In the genomic region with DNA sequence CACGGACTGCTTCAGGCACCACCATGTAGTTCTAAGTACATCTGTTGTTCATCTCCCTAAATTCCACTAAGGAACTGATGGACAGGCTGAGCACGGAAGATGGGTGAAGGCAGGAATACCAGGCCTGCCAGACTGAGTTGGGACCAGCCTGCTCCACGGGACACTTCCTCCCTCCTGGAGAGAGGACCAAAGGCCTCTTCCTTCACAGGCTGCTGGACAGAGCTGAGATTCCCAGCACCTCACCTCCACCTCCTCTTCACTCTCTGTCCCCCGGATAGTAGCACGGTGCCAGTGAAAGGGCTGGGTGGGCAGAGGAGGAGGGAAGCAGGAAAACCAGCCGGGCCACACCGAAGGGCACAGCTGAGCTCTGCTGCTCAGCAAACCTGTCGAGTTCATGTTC, we compare ENCODE assay signal across 1 cellular context.
TF ChIP-seq lines count a peak whose summit lies in the region.

No MANE protein-coding gene starts in this region.

TF ChIP-seq in HEK293, 187 proteins besides CTCF, POLR2A, EP300 and RAD21 (continued from another document):
- TF ChIP-seq, protein P1, sequence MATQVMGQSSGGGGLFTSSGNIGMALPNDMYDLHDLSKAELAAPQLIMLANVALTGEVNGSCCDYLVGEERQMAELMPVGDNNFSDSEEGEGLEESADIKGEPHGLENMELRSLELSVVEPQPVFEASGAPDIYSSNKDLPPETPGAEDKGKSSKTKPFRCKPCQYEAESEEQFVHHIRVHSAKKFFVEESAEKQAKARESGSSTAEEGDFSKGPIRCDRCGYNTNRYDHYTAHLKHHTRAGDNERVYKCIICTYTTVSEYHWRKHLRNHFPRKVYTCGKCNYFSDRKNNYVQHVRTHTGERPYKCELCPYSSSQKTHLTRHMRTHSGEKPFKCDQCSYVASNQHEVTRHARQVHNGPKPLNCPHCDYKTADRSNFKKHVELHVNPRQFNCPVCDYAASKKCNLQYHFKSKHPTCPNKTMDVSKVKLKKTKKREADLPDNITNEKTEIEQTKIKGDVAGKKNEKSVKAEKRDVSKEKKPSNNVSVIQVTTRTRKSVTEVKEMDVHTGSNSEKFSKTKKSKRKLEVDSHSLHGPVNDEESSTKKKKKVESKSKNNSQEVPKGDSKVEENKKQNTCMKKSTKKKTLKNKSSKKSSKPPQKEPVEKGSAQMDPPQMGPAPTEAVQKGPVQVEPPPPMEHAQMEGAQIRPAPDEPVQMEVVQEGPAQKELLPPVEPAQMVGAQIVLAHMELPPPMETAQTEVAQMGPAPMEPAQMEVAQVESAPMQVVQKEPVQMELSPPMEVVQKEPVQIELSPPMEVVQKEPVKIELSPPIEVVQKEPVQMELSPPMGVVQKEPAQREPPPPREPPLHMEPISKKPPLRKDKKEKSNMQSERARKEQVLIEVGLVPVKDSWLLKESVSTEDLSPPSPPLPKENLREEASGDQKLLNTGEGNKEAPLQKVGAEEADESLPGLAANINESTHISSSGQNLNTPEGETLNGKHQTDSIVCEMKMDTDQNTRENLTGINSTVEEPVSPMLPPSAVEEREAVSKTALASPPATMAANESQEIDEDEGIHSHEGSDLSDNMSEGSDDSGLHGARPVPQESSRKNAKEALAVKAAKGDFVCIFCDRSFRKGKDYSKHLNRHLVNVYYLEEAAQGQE (tag by site-specific recombination; IDR thresholded peaks at IDR 0.05), result 0 out of 2 replicates have a peak, but pooled peaks have one; percentile 15
- TF ChIP-seq ZNF404 (tag by site-specific recombination; IDR thresholded peaks at IDR 0.05) (no peak), ZBTB21 (tag by site-specific recombination; IDR thresholded peaks at IDR 0.05) (no peak)
